2 cellular contexts compared by ENCODE assay signal in genomic region chr7:87935373-87935706, GRCh38.
TF ChIP-seq lines count a peak whose summit lies in the region.

No MANE protein-coding gene starts in this region.

TF ChIP-seq in A549, 52 proteins besides CTCF, POLR2A, EP300 and RAD21 (continued from another document):
- no peak for TF ChIP-seq REST (IDR thresholded peaks at IDR 0.05)
- no peak for TF ChIP-seq MYC (IDR thresholded peaks at IDR 0.05; ENCODE audit: borderline replicate concordance, low read length)
- no peak for TF ChIP-seq FOXS1 (CRISPR knock-in tag; IDR thresholded peaks at IDR 0.05)
TF ChIP-seq in A549: peak in this region for 0.

TF ChIP-seq in GM23338, 12 proteins besides CTCF, POLR2A, EP300 and RAD21 (continued from another document):
- TF ChIP-seq ZNF462 (CRISPR knock-in tag; IDR thresholded peaks at IDR 0.05) (no peak), EZH2 (IDR thresholded peaks at IDR 0.05; ENCODE audit: low read depth, unreplicated experiment) (no peak), ZNF331 (CRISPR knock-in tag; IDR thresholded peaks at IDR 0.05; ENCODE audit: low read depth) (no peak), NANOG (IDR thresholded peaks at IDR 0.05; ENCODE audit: borderline replicate concordance) (no peak), POLR2AphosphoS5 (IDR thresholded peaks at IDR 0.05; ENCODE audit: low read depth) (no peak), CREB1 (CRISPR knock-in tag; IDR thresholded peaks at IDR 0.05; ENCODE audit: low read depth) (no peak), ETS1 (IDR thresholded peaks at IDR 0.05) (no peak), ZNF114 (CRISPR knock-in tag; IDR thresholded peaks at IDR 0.05) (no peak), JUNB (IDR thresholded peaks at IDR 0.05; ENCODE audit: unreplicated experiment) (no peak), EZH2phosphoT487 (IDR thresholded peaks at IDR 0.05; ENCODE audit: unreplicated experiment) (no peak)
